Comparison of ENCODE assay signal across 17 cellular contexts in genomic region chr9:123003467-123003866, GRCh38. TPM values are rescaled to one million over a fixed set of nuclear protein-coding genes. Genes with fewer than 3 reads are reported as not detected.
DNase-seq lines count a peak whose midpoint lies in the region; ATAC-seq and TF ChIP-seq lines count a peak whose summit lies in the region.
"Had no signal": no experiment of that assay in that cellular context is flagged by ENCODE, and none has a peak within 500 bp of the region (broad histone marks: within the 10 kb centered on the region; RNA-seq: fewer than 3 reads in every experiment).

No MANE protein-coding gene starts in this region.

- peaks cover 11% of the 10 kb centered on the region for H3K36me3 Mint-ChIP-seq in activated T-cell treated with anti-CD3 and anti-CD28 coated beads, Interleukin-2, amount 50 U/mL, for 4 hours (ENCODE audit: insufficient read depth)

- WGBS in mesodermal cell (ENCODE audit: insufficient coverage in 2 of 2), 2 experiments = no CpG with 5 or more reads among the region's 2 CpGs

- ATAC-seq in left ventricle myocardium superior = no peak
- no peak for ATAC-seq in activated T-cell treated with anti-CD3 and anti-CD28 coated beads, Interleukin-2, amount 50 U/mL, for 4 hours
- ATAC-seq: activated CD8-positive, alpha-beta T cell treated with anti-CD3 and anti-CD28 coated beads for 36 hours had no signal

- TF ChIP-seq CTCF in left ventricle myocardium inferior (IDR thresholded peaks at IDR 0.05; ENCODE audit: borderline replicate concordance) (no peak), choroid plexus epithelial cell (conservative IDR thresholded peaks at IDR 0.05; ENCODE audit: low read depth, low read length) (no peak)

- H3K9me3 ChIP-seq in left ventricle myocardium inferior (replicated peaks) (no peaks in the 10 kb centered on the region), mesodermal cell (ENCODE audit: control insufficient read depth, low read length) (no peaks in the 10 kb centered on the region)
- H3K9me3 ChIP-seq: adrenal gland had no signal

- H3K4me1 ChIP-seq in left ventricle myocardium inferior (peaks cover 17% of the 10 kb centered on the region), mesodermal cell (ENCODE audit: control insufficient read depth, insufficient read depth, low read length, poor library complexity, severe bottlenecking) (peaks cover 4% of the 10 kb centered on the region)
- H3K4me1 ChIP-seq: parathyroid adenoma had no signal

- intact Hi-C loops in left ventricle myocardium inferior (cut with micrococcal nuclease) (no loop called here), left ventricle myocardium superior (cut with micrococcal nuclease) (no loop called here)

- no peaks in the 10 kb centered on the region for H3K4me1 Mint-ChIP-seq in activated T-cell treated with anti-CD3 and anti-CD28 coated beads, Interleukin-2, amount 50 U/mL, for 4 hours (ENCODE audit: low read depth)
- H3K4me1 Mint-ChIP-seq: immature natural killer cell had no signal

- no peaks in the 10 kb centered on the region for H3K27me3 Mint-ChIP-seq in activated T-cell treated with anti-CD3 and anti-CD28 coated beads, Interleukin-2, amount 50 U/mL, for 4 hours (ENCODE audit: low read depth)
- H3K27me3 Mint-ChIP-seq: activated CD8-positive, alpha-beta T cell treated with anti-CD3 and anti-CD28 coated beads for 36 hours had no signal

- H3K9me3 Mint-ChIP-seq in activated T-cell treated with anti-CD3 and anti-CD28 coated beads, Interleukin-2, amount 50 U/mL, for 4 hours = no peaks in the 10 kb centered on the region
- H3K9me3 Mint-ChIP-seq: activated CD8-positive, alpha-beta T cell treated with anti-CD3 and anti-CD28 coated beads for 36 hours; immature natural killer cell had no signal

- peak overlapping the region; percentile 30 for H3K27ac ChIP-seq in left ventricle myocardium inferior (replicated peaks)
- peak overlapping the region; percentile 11 for H3K27ac ChIP-seq in mesodermal cell (ENCODE audit: low read depth, low read length, severe bottlenecking)

- H3K27me3 ChIP-seq in left ventricle myocardium inferior (ENCODE audit: low read depth) = no peaks in the 10 kb centered on the region
- H3K27me3 ChIP-seq: adrenal gland had no signal

- DNase-seq in left ventricle myocardium inferior = no peak
- DNase-seq in left ventricle myocardium superior = no peak
- peak; percentile 60 for DNase-seq in choroid plexus epithelial cell (ENCODE audit: low read depth)
- DNase-seq in SK-N-DZ (ENCODE audit: low spot score) = no peak
- no peak for DNase-seq in NCI-H345 treated with DMSO at 0.1 percent for 48 hours (lab: John Stamatoyannopoulos, UW; ENCODE audit: unreplicated experiment)
- DNase-seq in activated T-cell treated with anti-CD3 and anti-CD28 coated beads, Interleukin-2, amount 50 U/mL, for 4 hours = no peak
- no peak for DNase-seq in DMS153 (lab: John Stamatoyannopoulos, UW)
- DNase-seq: activated CD8-positive, alpha-beta T cell treated with anti-CD3 and anti-CD28 coated beads for 36 hours; adrenal gland; foreskin melanocyte; immature natural killer cell; NCI-H1436 treated with DMSO at 0.1 percent for 48 hours; NCI-H345; stimulated activated CD4-positive, alpha-beta T cell treated with anti-CD3 and anti-CD28 coated beads, Interleukin-12 subunit alpha, Interleukin-12 subunit beta, amount 100 ng/mL, for 4 hours had no signal

- H3K4me3 Mint-ChIP-seq in activated T-cell treated with anti-CD3 and anti-CD28 coated beads, Interleukin-2, amount 50 U/mL, for 4 hours = no peak overlapping the region
- H3K4me3 Mint-ChIP-seq: activated CD8-positive, alpha-beta T cell treated with anti-CD3 and anti-CD28 coated beads for 36 hours; immature natural killer cell had no signal

- H3K36me3 ChIP-seq in left ventricle myocardium inferior = peaks cover 33% of the 10 kb centered on the region
- peaks cover 38% of the 10 kb centered on the region for H3K36me3 ChIP-seq in mesodermal cell (ENCODE audit: control insufficient read depth, insufficient read depth, low read length)
- H3K36me3 ChIP-seq: adrenal gland had no signal

- H3K4me3 ChIP-seq in left ventricle myocardium inferior (no peak overlapping the region), choroid plexus epithelial cell (ENCODE audit: low read depth, low read length) (no peak overlapping the region), mesodermal cell (ENCODE audit: extremely low read depth, insufficient read depth, low read length, poor library complexity, severe bottlenecking) (no peak overlapping the region)
- H3K4me3 ChIP-seq: adrenal gland had no signal

RNA-seq across cellular contexts. Expression of gene GPR21, which starts 30.0 kb away (rescaled TPM):
- total RNA-seq in left ventricle myocardium inferior = 0.58 TPM
- total RNA-seq in left ventricle myocardium superior = 0.72 TPM
- not detected for polyA plus RNA-seq in mesodermal cell (2013, experiment 1 of 2)
- not detected for polyA plus RNA-seq in mesodermal cell (2013, experiment 2 of 2)
- not detected in 2 replicates for polyA plus RNA-seq in SK-N-DZ (2014; cell fraction: cytosol; rRNA removed)
- polyA plus RNA-seq in SK-N-DZ (2014; cell fraction: nucleus; rRNA removed) = not detected in 2 replicates
- under 1 TPM in 2 of 3 donors, not detected in 1; 0.27 to 0.33 TPM for total RNA-seq in activated T-cell treated with anti-CD3 and anti-CD28 coated beads, Interleukin-2, amount 50 U/mL, for 4 hours
- total RNA-seq: G401 had no signal
- polyA plus RNA-seq: immature natural killer cell had no signal
